Comparison of ENCODE assay signal across 1 cellular context in genomic region chr1:15352122-15352957, GRCh38.
A peak's percentile ranks its signal among the peaks of the same experiment; 100 is the strongest.
TF ChIP-seq lines count a peak whose summit lies in the region.

No MANE protein-coding gene starts in this region.

TF ChIP-seq in K562, 482 proteins besides CTCF, POLR2A, EP300 and RAD21 (continued from another document and continues in another):
- TF ChIP-seq RREB1 (CRISPR knock-in tag; IDR thresholded peaks at IDR 0.05) (no peak), RBM39 (optimal IDR thresholded peaks at IDR 0.05; ENCODE audit: low read depth, low read length) (no peak), ZNF395 (CRISPR knock-in tag; IDR thresholded peaks at IDR 0.05) (peak; percentile 93), PTRF (tag; IDR thresholded peaks at IDR 0.05) (no peak), GTF2E2 (tag; IDR thresholded peaks at IDR 0.05) (0 out of 2 replicates have a peak, but pooled peaks have one; percentile 62), STAT6 (CRISPR knock-in tag; IDR thresholded peaks at IDR 0.05) (no peak), DIDO1 (tag; IDR thresholded peaks at IDR 0.05; ENCODE audit: low read depth) (no peak), PHF21A (IDR thresholded peaks at IDR 0.05; ENCODE audit: borderline replicate concordance, low read depth) (no peak), RFX7 (CRISPR knock-in tag; IDR thresholded peaks at IDR 0.05) (no peak), GABPB1 (CRISPR knock-in tag; IDR thresholded peaks at IDR 0.05) (peak; percentile 70; the same call in 1 of the 2 replicates), HMG20B (CRISPR knock-in tag; IDR thresholded peaks at IDR 0.05) (no peak), NR1H2 (CRISPR knock-in tag; IDR thresholded peaks at IDR 0.05) (no peak), USF1 (CRISPR knock-in tag; IDR thresholded peaks at IDR 0.05) (peak; percentile 91), NCOA1 (IDR thresholded peaks at IDR 0.05; ENCODE audit: low read depth) (no peak), UBTF (IDR thresholded peaks at IDR 0.05; ENCODE audit: borderline replicate concordance in 1 of 2, low read depth in 2 of 2, low read length in 2 of 2) (no peak), PTBP1 (IDR thresholded peaks at IDR 0.05; ENCODE audit: low read depth, low read length) (no peak), ZBTB2 (IDR thresholded peaks at IDR 0.05) (no peak), ZNF766 (CRISPR knock-in tag; conservative IDR thresholded peaks at IDR 0.05) (peak; percentile 60; the same call in 1 of the 2 replicates), SMAD1 (IDR thresholded peaks at IDR 0.05; ENCODE audit: low read depth, low read length, partially characterized antibody) (no peak), ETV5 (CRISPR knock-in tag; IDR thresholded peaks at IDR 0.05; ENCODE audit: low read depth) (0 out of 2 replicates have a peak, but pooled peaks have one; percentile 53), TARDBP (IDR thresholded peaks at IDR 0.05) (no peak)
- TF ChIP-seq, protein P1, sequence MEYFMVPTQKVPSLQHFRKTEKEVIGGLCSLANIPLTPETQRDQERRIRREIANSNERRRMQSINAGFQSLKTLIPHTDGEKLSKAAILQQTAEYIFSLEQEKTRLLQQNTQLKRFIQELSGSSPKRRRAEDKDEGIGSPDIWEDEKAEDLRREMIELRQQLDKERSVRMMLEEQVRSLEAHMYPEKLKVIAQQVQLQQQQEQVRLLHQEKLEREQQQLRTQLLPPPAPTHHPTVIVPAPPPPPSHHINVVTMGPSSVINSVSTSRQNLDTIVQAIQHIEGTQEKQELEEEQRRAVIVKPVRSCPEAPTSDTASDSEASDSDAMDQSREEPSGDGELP (CRISPR knock-in tag; IDR thresholded peaks at IDR 0.05; ENCODE audit: borderline replicate concordance): no peak
- TF ChIP-seq, protein P2, sequence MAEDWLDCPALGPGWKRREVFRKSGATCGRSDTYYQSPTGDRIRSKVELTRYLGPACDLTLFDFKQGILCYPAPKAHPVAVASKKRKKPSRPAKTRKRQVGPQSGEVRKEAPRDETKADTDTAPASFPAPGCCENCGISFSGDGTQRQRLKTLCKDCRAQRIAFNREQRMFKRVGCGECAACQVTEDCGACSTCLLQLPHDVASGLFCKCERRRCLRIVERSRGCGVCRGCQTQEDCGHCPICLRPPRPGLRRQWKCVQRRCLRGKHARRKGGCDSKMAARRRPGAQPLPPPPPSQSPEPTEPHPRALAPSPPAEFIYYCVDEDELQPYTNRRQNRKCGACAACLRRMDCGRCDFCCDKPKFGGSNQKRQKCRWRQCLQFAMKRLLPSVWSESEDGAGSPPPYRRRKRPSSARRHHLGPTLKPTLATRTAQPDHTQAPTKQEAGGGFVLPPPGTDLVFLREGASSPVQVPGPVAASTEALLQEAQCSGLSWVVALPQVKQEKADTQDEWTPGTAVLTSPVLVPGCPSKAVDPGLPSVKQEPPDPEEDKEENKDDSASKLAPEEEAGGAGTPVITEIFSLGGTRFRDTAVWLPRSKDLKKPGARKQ (CRISPR knock-in tag; IDR thresholded peaks at IDR 0.05): 0 out of 2 replicates have a peak, but pooled peaks have one; percentile 54
- TF ChIP-seq, protein P3, sequence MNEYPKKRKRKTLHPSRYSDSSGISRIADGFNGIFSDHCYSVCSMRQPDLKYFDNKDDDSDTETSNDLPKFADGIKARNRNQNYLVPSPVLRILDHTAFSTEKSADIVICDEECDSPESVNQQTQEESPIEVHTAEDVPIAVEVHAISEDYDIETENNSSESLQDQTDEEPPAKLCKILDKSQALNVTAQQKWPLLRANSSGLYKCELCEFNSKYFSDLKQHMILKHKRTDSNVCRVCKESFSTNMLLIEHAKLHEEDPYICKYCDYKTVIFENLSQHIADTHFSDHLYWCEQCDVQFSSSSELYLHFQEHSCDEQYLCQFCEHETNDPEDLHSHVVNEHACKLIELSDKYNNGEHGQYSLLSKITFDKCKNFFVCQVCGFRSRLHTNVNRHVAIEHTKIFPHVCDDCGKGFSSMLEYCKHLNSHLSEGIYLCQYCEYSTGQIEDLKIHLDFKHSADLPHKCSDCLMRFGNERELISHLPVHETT (CRISPR knock-in tag; conservative IDR thresholded peaks at IDR 0.05 in 1 of 2, IDR thresholded peaks at IDR 0.05 in 1 of 2): peak in 1 of 2 experiments; percentile 64; a peak in 2 of 4 replicates
- TF ChIP-seq, protein P4, sequence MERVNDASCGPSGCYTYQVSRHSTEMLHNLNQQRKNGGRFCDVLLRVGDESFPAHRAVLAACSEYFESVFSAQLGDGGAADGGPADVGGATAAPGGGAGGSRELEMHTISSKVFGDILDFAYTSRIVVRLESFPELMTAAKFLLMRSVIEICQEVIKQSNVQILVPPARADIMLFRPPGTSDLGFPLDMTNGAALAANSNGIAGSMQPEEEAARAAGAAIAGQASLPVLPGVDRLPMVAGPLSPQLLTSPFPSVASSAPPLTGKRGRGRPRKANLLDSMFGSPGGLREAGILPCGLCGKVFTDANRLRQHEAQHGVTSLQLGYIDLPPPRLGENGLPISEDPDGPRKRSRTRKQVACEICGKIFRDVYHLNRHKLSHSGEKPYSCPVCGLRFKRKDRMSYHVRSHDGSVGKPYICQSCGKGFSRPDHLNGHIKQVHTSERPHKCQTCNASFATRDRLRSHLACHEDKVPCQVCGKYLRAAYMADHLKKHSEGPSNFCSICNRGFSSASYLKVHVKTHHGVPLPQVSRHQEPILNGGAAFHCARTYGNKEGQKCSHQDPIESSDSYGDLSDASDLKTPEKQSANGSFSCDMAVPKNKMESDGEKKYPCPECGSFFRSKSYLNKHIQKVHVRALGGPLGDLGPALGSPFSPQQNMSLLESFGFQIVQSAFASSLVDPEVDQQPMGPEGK (CRISPR knock-in tag; IDR thresholded peaks at IDR 0.05; ENCODE audit: borderline replicate concordance): no peak
- TF ChIP-seq, protein P5, sequence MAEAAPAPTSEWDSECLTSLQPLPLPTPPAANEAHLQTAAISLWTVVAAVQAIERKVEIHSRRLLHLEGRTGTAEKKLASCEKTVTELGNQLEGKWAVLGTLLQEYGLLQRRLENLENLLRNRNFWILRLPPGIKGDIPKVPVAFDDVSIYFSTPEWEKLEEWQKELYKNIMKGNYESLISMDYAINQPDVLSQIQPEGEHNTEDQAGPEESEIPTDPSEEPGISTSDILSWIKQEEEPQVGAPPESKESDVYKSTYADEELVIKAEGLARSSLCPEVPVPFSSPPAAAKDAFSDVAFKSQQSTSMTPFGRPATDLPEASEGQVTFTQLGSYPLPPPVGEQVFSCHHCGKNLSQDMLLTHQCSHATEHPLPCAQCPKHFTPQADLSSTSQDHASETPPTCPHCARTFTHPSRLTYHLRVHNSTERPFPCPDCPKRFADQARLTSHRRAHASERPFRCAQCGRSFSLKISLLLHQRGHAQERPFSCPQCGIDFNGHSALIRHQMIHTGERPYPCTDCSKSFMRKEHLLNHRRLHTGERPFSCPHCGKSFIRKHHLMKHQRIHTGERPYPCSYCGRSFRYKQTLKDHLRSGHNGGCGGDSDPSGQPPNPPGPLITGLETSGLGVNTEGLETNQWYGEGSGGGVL (CRISPR knock-in tag; IDR thresholded peaks at IDR 0.05): no peak
- TF ChIP-seq, protein P6, sequence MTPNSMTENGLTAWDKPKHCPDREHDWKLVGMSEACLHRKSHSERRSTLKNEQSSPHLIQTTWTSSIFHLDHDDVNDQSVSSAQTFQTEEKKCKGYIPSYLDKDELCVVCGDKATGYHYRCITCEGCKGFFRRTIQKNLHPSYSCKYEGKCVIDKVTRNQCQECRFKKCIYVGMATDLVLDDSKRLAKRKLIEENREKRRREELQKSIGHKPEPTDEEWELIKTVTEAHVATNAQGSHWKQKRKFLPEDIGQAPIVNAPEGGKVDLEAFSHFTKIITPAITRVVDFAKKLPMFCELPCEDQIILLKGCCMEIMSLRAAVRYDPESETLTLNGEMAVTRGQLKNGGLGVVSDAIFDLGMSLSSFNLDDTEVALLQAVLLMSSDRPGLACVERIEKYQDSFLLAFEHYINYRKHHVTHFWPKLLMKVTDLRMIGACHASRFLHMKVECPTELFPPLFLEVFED (CRISPR knock-in tag; conservative IDR thresholded peaks at IDR 0.05): no peak
